ENCODE assay signal across 19 cellular contexts in the genomic region with DNA sequence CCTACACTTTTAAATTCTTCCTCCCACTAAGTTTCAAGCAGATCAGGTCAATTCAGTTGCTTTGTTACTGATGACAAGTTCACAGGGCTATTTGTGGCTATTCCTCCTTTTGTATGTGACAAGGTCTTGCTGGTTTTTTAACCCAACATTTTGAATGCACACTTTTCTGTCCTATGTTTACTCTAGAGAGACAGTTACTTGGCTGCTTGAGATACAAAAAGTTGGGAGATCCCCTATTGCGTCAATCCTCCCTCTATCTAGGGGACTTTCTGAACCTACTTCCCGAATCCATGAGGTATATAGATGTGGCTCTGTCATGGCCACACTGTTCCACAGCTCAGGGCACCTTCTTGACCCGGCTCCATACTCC.
DNase-seq lines count a peak whose midpoint lies in the region; ATAC-seq and TF ChIP-seq lines count a peak whose summit lies in the region.
"Had no signal": no experiment of that assay in that cellular context is flagged by ENCODE, and none has a peak within 500 bp of the region (broad histone marks: within the 10 kb centered on the region; RNA-seq: fewer than 3 reads in every experiment).

No MANE protein-coding gene starts in this region.

- TF ChIP-seq CTCF in GM13976 (IDR thresholded peaks at IDR 0.05; ENCODE audit: borderline replicate concordance, control extremely low read depth, extremely low read depth, insufficient read depth, missing control alignments) (no peak), stomach (IDR thresholded peaks at IDR 0.05) (no peak), prostate gland (IDR thresholded peaks at IDR 0.05) (no peak)

- TF ChIP-seq EP300 in stomach (IDR thresholded peaks at IDR 0.05): no peak

- DNase-seq in GM13976 (ENCODE audit: low spot score): peak; percentile 43
- DNase-seq in germinal center (ENCODE audit: low spot score): no peak
- no peak for DNase-seq in NCI-H2196 treated with DMSO at 0.1 percent for 48 hours (lab: John Stamatoyannopoulos, UW; ENCODE audit: unreplicated experiment)
- no peak for DNase-seq in stomach
- no peak for DNase-seq in prostate gland (ENCODE audit: low spot score)
- DNase-seq: ACHN; activated CD4-positive, alpha-beta T cell treated with anti-CD3 and anti-CD28 coated beads for 48 hours; activated naive CD8-positive, alpha-beta T cell treated with anti-CD3 and anti-CD28 coated beads, Interleukin-2, amount 10 ng/mL, durations not matched to agents 7 days and 5 days; activated T-cell treated with anti-CD3 and anti-CD28 coated beads, Interleukin-2, amount 50 U/mL, for 1 hour; COR-L47; GDM1; NCI-H1417; NCI-H526; stimulated activated CD4-positive, alpha-beta T cell treated with anti-CD3 and anti-CD28 coated beads, Interleukin-12 subunit alpha, Interleukin-12 subunit beta, amount 100 ng/mL, for 4 hours had no signal

- H3K36me3 ChIP-seq in stomach (no peaks in the 10 kb centered on the region), prostate gland (no peaks in the 10 kb centered on the region)
- H3K36me3 ChIP-seq: cardiac muscle cell had no signal

- H3K4me1 ChIP-seq in stomach (no peaks in the 10 kb centered on the region), prostate gland (replicated peaks) (no peaks in the 10 kb centered on the region)
- H3K4me1 ChIP-seq: parathyroid adenoma had no signal

- ATAC-seq in GM19395 (IDR thresholded peaks at IDR 0.05; ENCODE audit: unreplicated experiment) (peak; percentile 52), HG02623 (IDR thresholded peaks at IDR 0.05; ENCODE audit: unreplicated experiment) (peak; percentile 30), HG03378 (IDR thresholded peaks at IDR 0.05; ENCODE audit: unreplicated experiment) (peak; percentile 60)

- in situ Hi-C loops in GM13976 (cut with MboI; ENCODE audit: low sequenced_read_pairs, unreplicated experiment): no loop called here

- intact Hi-C loops in stomach (cut with DNase I; ENCODE audit: low total_unique reads) (no loop called here), prostate gland (cut with DNase I) (no loop called here)

- H3K4me3 ChIP-seq in stomach: no peak overlapping the region
- no peak overlapping the region for H3K4me3 ChIP-seq in prostate gland
- H3K4me3 ChIP-seq: cardiac muscle cell had no signal

- H3K9me3 ChIP-seq in stomach (peaks cover 0 to 5% (median 0%) of the 10 kb centered on the region in 4 donors), prostate gland (no peaks in the 10 kb centered on the region)

- H3K27ac ChIP-seq in stomach: no peak overlapping the region
- H3K27ac ChIP-seq in prostate gland: no peak overlapping the region
- H3K27ac ChIP-seq: cardiac muscle cell, parathyroid adenoma had no signal

- TF ChIP-seq POLR2A in stomach (IDR thresholded peaks at IDR 0.05) (no peak), prostate gland (IDR thresholded peaks at IDR 0.05) (no peak)

- H3K27me3 ChIP-seq in stomach (no peaks in the 10 kb centered on the region), prostate gland (replicated peaks; ENCODE audit: insufficient read depth) (no peaks in the 10 kb centered on the region)
- H3K27me3 ChIP-seq: cardiac muscle cell had no signal

- 72 to 89% (median 77%) methylated on average over 3 of the region's 3 CpGs for WGBS in stomach, 5 donors
- WGBS in prostate gland: 79% methylated on average over 3 of the region's 3 CpGs
